In the genomic region with DNA sequence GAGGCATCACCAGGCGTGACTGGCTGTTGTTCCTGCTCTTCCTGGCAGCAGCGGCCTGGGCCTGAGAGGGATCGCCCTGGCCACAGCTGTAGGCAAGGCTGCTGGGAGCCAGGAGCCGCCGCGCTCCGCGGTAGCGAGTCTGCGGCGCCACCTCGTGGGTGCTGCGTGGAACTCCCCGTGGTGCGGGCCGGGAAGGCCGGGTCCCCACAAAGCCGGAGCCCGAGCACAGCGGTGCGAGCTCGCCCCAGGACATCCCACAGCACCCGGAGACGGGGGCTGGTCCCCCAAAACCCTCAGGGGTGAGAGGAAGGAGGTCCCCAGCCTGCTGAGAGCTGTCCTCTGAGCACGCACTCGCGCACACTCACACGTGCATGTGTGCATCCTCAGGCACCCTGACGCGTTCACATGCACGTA, we compare ENCODE assay signal across 8 cellular contexts.
DNase-seq lines count a peak whose midpoint lies in the region; TF ChIP-seq lines count a peak whose summit lies in the region.
"Not testable (repeated sequence)": the region's sequence is repeated elsewhere in the genome, so short reads cannot be mapped to it uniquely, and the experiment has no call there.

No MANE protein-coding gene starts in this region.

- not testable (repeated sequence) for H3K4me3 ChIP-seq in colonic mucosa; right atrium auricular region; neural cell (ENCODE audit: low read length)

- in situ Hi-C loops in ACHN (cut with HindIII; ENCODE audit: low pct_ligation_motif_present, low pct_unique_long_range_greater_than_20kb, low sequenced_read_pairs); SK-MEL-5 (cut with HindIII; ENCODE audit: low pct_unique_long_range_greater_than_20kb, low sequenced_read_pairs): not testable (repeated sequence)

- H3K9ac ChIP-seq in colonic mucosa (ENCODE audit: low read depth in 2 of 2, low read length in 2 of 2); neural cell (ENCODE audit: low read length): not testable (repeated sequence)

- not testable (repeated sequence) for H3F3A ChIP-seq in neural cell (ENCODE audit: insufficient read depth, low read length, poor library complexity, severe bottlenecking)

- TF ChIP-seq EP300 in neural cell (conservative IDR thresholded peaks at IDR 0.05; ENCODE audit: poor library complexity, severe bottlenecking), result not testable (repeated sequence)

- H3K27me3 ChIP-seq in colonic mucosa; right atrium auricular region; neural cell (ENCODE audit: insufficient read depth, low read depth, low read length): not testable (repeated sequence)

- peak; percentile 63 for TF ChIP-seq CTCF in colonic mucosa (IDR thresholded peaks at IDR 0.05)
- peak; percentile 56 to 85 for TF ChIP-seq CTCF in right atrium auricular region (IDR thresholded peaks at IDR 0.05)
- peak; percentile 72 for TF ChIP-seq CTCF in neural cell (IDR thresholded peaks at IDR 0.05; ENCODE audit: poor library complexity, severe bottlenecking)

- not testable (repeated sequence) for H2AFZ ChIP-seq in neural cell (ENCODE audit: low read depth, low read length)

- intact Hi-C loops in colonic mucosa (cut with DNase I), result not testable (repeated sequence)

- H3K27ac ChIP-seq in colonic mucosa; right atrium auricular region; neural cell (ENCODE audit: low read length): not testable (repeated sequence)

- H3K4me1 ChIP-seq in colonic mucosa, right atrium auricular region: not testable (repeated sequence)

- H3K4me2 ChIP-seq in neural cell (ENCODE audit: low read length), result not testable (repeated sequence)

- DNase-seq in ACHN (peak; percentile 49), H4 (ENCODE audit: low spot score) (peak; percentile 31), SK-MEL-5 (ENCODE audit: low read depth, low spot score) (peak; percentile 67), colonic mucosa (peak; percentile 56), right atrium auricular region (ENCODE audit: low spot score) (peak; percentile 75)
- peak; percentile 39 for DNase-seq in activated T-cell treated with anti-CD3 and anti-CD28 coated beads, Interleukin-2, amount 50 U/mL, for 1 hour
- peak; percentile 65 for DNase-seq in stimulated activated CD4-positive, alpha-beta T cell treated with anti-CD3 and anti-CD28 coated beads, Interleukin-4, amount 100 ng/mL, for 1 hour

- TF ChIP-seq RAD21 in neural cell (conservative IDR thresholded peaks at IDR 0.05), result peak; percentile 62

- not testable (repeated sequence) for H3K79me2 ChIP-seq in neural cell (replicated peaks; ENCODE audit: insufficient read depth, low read length)

- not testable (repeated sequence) for H3K9me3 ChIP-seq in colonic mucosa; right atrium auricular region; neural cell (ENCODE audit: low read length)

- H3K36me3 ChIP-seq in colonic mucosa; right atrium auricular region; neural cell (ENCODE audit: insufficient read depth, low read length): not testable (repeated sequence)

- H3K9me2 ChIP-seq in neural cell (ENCODE audit: insufficient read depth, low read length), result not testable (repeated sequence)

- not testable (repeated sequence) for H4K20me1 ChIP-seq in neural cell (ENCODE audit: insufficient read depth)

TF ChIP-seq in neural cell, 6 proteins besides CTCF, POLR2A, EP300 and RAD21:
- peak; percentile 72 for TF ChIP-seq SMC3 (conservative IDR thresholded peaks at IDR 0.05; ENCODE audit: poor library complexity)
